In genomic region chr16:50461400-50461760, GRCh38 we compare ENCODE assay signal across 16 cellular contexts.
DNase-seq lines count a peak whose midpoint lies in the region; ATAC-seq, FAIRE-seq and TF ChIP-seq lines count a peak whose summit lies in the region.
"Had no signal": no experiment of that assay in that cellular context is flagged by ENCODE, and none has a peak within 500 bp of the region (broad histone marks: within the 10 kb centered on the region; RNA-seq: fewer than 3 reads in every experiment).

No MANE protein-coding gene starts in this region.

- CTCF ChIA-PET in K562 (lab: Yijun Ruan, JAX; ENCODE audit: low intra/inter-chr PET ratio) = no interaction called here

- no peaks in the 10 kb centered on the region for H3K79me2 ChIP-seq in K562 (ENCODE audit: control insufficient read depth, insufficient read depth, low read length)

- H3K4me1 ChIP-seq in BLaER1 treated with 17β-estradiol and CSF1 and Interleukin-3, amounts not matched to agents 10 nM and 100 nM = peaks cover 11 to 32% (median 23%) of the 10 kb centered on the region in 10 experiments
- no peaks in the 10 kb centered on the region; a peak in 1 of 5 replicates for H3K4me1 ChIP-seq in K562 (replicated peaks in 1 of 2; ENCODE audit: control insufficient read depth in 2 of 2, insufficient read depth in 2 of 2, low read length in 2 of 2)

- peak overlapping the region in 9 of 11 experiments; percentile 21 to 73 (median 62); a peak in 15 of 22 replicates for H3K4me2 ChIP-seq in BLaER1 treated with 17β-estradiol and CSF1 and Interleukin-3, amounts not matched to agents 10 nM and 100 nM
- no peak overlapping the region for H3K4me2 ChIP-seq in K562 (ENCODE audit: insufficient read depth, low read length)
- H3K4me2 ChIP-seq: KMS-11 had no signal

- intact Hi-C loops in K562 (cut with micrococcal nuclease) (no loop called here), Right ventricle myocardium superior (cut with DNase I) (no loop called here)

- no peak overlapping the region for H2AFZ ChIP-seq in K562 (ENCODE audit: low read depth, low read length)

- no peak overlapping the region for H3K9ac ChIP-seq in BLaER1 treated with 17β-estradiol and CSF1 and Interleukin-3, amounts not matched to agents 10 nM and 100 nM
- no peak overlapping the region for H3K9ac ChIP-seq in K562 (ENCODE audit: insufficient read depth in 1 of 2, low read depth in 2 of 2, low read length in 2 of 2)
- H3K9ac ChIP-seq: KMS-11 had no signal

- H3K27ac ChIP-seq in BLaER1 treated with 17β-estradiol and CSF1 and Interleukin-3, amounts not matched to agents 10 nM and 100 nM = no peak overlapping the region
- H3K27ac ChIP-seq in K562 (ENCODE audit: extremely low read depth, low read depth, low read length) = no peak overlapping the region
- H3K27ac ChIP-seq: C4-2B, KMS-11 had no signal

- H3K36me3 ChIP-seq in BLaER1 treated with 17β-estradiol and CSF1 and Interleukin-3, amounts not matched to agents 10 nM and 100 nM = no peaks in the 10 kb centered on the region
- H3K36me3 ChIP-seq in K562 (ENCODE audit: control insufficient read depth, insufficient read depth, low read length) = no peaks in the 10 kb centered on the region

- DNase-seq in K562 (ENCODE audit: extremely low read depth in 1 of 4, low spot score in 3 of 4) = no peak
- no peak for DNase-seq in left lobe of liver (ENCODE audit: low spot score)
- DNase-seq in Right ventricle myocardium superior = no peak
- DNase-seq: 8988T; CD4-positive, alpha-beta T cell; DMS153; DMS79; GDM1; GOT3; H9 had no signal

- no peak for TF ChIP-seq POLR2A in K562 (conservative IDR thresholded peaks at IDR 0.05)

- 7% methylated on average over 4 of the region's 4 CpGs for WGBS in K562 (ENCODE audit: insufficient coverage, low coverage, missing lambda C conversion rate)

- in situ Hi-C loops in K562 (cut with MboI) = no loop called here

- POLR2A ChIA-PET in K562 (lab: Yijun Ruan, JAX) = interaction anchor here (0.8 to 0.9 kb wide), 2 partner anchors 14 to 224 kb away, joined by 3 read pairs; no protein-coding TSS in a partner anchor

- H3K9me3 ChIP-seq in BLaER1 treated with 17β-estradiol and CSF1 and Interleukin-3, amounts not matched to agents 10 nM and 100 nM (replicated peaks in 1 of 11) = no peaks in the 10 kb centered on the region
- H3K9me3 ChIP-seq in K562 (replicated peaks; ENCODE audit: control insufficient read depth, insufficient read depth, low read depth, low read length) = no peaks in the 10 kb centered on the region

- no peak for TF ChIP-seq RAD21 in K562 (CRISPR knock-in tag; conservative IDR thresholded peaks at IDR 0.05 in 1 of 2, IDR thresholded peaks at IDR 0.05 in 1 of 2)

- no peak for FAIRE-seq in K562 (lab: Jason Lieb, UNC)

- TF ChIP-seq CTCF in K562 (IDR thresholded peaks at IDR 0.05 in 2 of 3, conservative IDR thresholded peaks at IDR 0.05 in 1 of 3; ENCODE audit: insufficient read depth in 2 of 3, low read depth in 1 of 3, low read length in 3 of 3) = no peak

- BruUV-seq in K562 (replicated peaks; lab: Mats Ljungman, UMichigan) = no TSS peak

- H4K20me1 ChIP-seq in BLaER1 treated with 17β-estradiol and CSF1 and Interleukin-3, amounts not matched to agents 10 nM and 100 nM = 0 out of 22 replicates have a peak, but pooled peaks cover 0 to 5% (median 0%) of the 10 kb centered on the region in 11 experiments
- H4K20me1 ChIP-seq in K562 (replicated peaks; ENCODE audit: control insufficient read depth, insufficient read depth, low read length) = 0 out of 2 replicates have a peak, but pooled peaks cover 3% of the 10 kb centered on the region

- no peak for ATAC-seq in K562
- ATAC-seq in left lobe of liver = peak; percentile 4
- no peak for ATAC-seq in HG02870 (IDR thresholded peaks at IDR 0.05; ENCODE audit: unreplicated experiment)
- ATAC-seq in GM21529 (IDR thresholded peaks at IDR 0.05; ENCODE audit: unreplicated experiment) = no peak
- ATAC-seq in GM19023 (IDR thresholded peaks at IDR 0.05; ENCODE audit: unreplicated experiment) = no peak
- no peak for ATAC-seq in Right ventricle myocardium superior (ENCODE audit: poor library complexity)

- H3K4me3 ChIP-seq in BLaER1 treated with 17β-estradiol and CSF1 and Interleukin-3, amounts not matched to agents 10 nM and 100 nM = no peak overlapping the region
- no peak overlapping the region for H3K4me3 ChIP-seq in K562

- no peaks in the 10 kb centered on the region for H3K27me3 ChIP-seq in BLaER1 treated with 17β-estradiol and CSF1 and Interleukin-3, amounts not matched to agents 10 nM and 100 nM
- H3K27me3 ChIP-seq in K562 (ENCODE audit: control insufficient read depth in 2 of 2, insufficient read depth in 2 of 2, low read length in 2 of 2) = peaks cover 34 to 64% of the 10 kb centered on the region in 2 experiments

- no peaks in the 10 kb centered on the region for H3K9me1 ChIP-seq in K562 (ENCODE audit: control insufficient read depth, insufficient read depth, low read length)

- TF ChIP-seq EP300 in K562 (IDR thresholded peaks at IDR 0.05; ENCODE audit: low read length) = no peak

TF ChIP-seq in K562, 482 proteins besides CTCF, POLR2A, EP300 and RAD21:
- peak; percentile 12 for TF ChIP-seq RBM25 (IDR thresholded peaks at IDR 0.05; ENCODE audit: low read depth, low read length, severe bottlenecking)
- no peak for TF ChIP-seq SRF (CRISPR knock-in tag; IDR thresholded peaks at IDR 0.05)
